ENCODE assay signal across 28 cellular contexts in genomic region chr1:117308406-117308916, GRCh38.
"Had no signal": no experiment of that assay in that cellular context is flagged by ENCODE, and none has a peak within 500 bp of the region (broad histone marks: within the 10 kb centered on the region; RNA-seq: fewer than 3 reads in every experiment).

No MANE protein-coding gene starts in this region.

- H3K27me3 Mint-ChIP-seq: activated naive CD8-positive, alpha-beta T cell treated with anti-CD3 and anti-CD28 coated beads for 36 hours; activated naive CD8-positive, alpha-beta T cell treated with anti-CD3 and anti-CD28 coated beads, Interleukin-2, amount 50 U/mL, for 24 hours had no signal

- H3K9me3 ChIP-seq: adrenal gland, body of pancreas, colonic mucosa, esophagus squamous epithelium, gastroesophageal sphincter had no signal

- H3K36me3 Mint-ChIP-seq: activated naive CD8-positive, alpha-beta T cell treated with anti-CD3 and anti-CD28 coated beads for 36 hours had no signal

- H3K4me3 Mint-ChIP-seq: activated CD8-positive, alpha-beta T cell treated with anti-CD3 and anti-CD28 coated beads for 36 hours; activated naive CD8-positive, alpha-beta T cell treated with anti-CD3 and anti-CD28 coated beads for 36 hours; activated naive CD8-positive, alpha-beta T cell treated with anti-CD3 and anti-CD28 coated beads, Interleukin-2, amount 50 U/mL, for 24 hours; activated T-helper 1 cell treated with anti-CD3 and anti-CD28 coated beads, Interleukin-12 subunit alpha, Interleukin-12 subunit beta, Interleukin-2, Interleukin-4 antibody, amounts not matched to agents 30 ng/mL and 10 ng/mL and 1 ng/mL, durations not matched to agents 14 hours and 24 hours and 36 hours had no signal

- H3K4me1 Mint-ChIP-seq: activated naive CD8-positive, alpha-beta T cell treated with anti-CD3 and anti-CD28 coated beads for 36 hours; activated naive CD8-positive, alpha-beta T cell treated with anti-CD3 and anti-CD28 coated beads, Interleukin-2, amount 50 U/mL, for 24 hours had no signal

- H3K27me3 ChIP-seq: adrenal gland, body of pancreas, colonic mucosa, esophagus squamous epithelium, gastroesophageal sphincter had no signal

- H3K36me3 ChIP-seq: adrenal gland, colonic mucosa, esophagus squamous epithelium, gastroesophageal sphincter had no signal

- H3K4me3 ChIP-seq: adrenal gland, body of pancreas, colonic mucosa, esophagus squamous epithelium, gastroesophageal sphincter had no signal

- FAIRE-seq: endometrium, endothelial cell of umbilical vein had no signal

- H3K4me1 ChIP-seq: adrenal gland, body of pancreas, colonic mucosa, esophagus squamous epithelium, gastroesophageal sphincter had no signal

- DNase-seq: activated CD4-positive, alpha-beta T cell treated with anti-CD3 and anti-CD28 coated beads for 48 hours; activated CD4-positive, alpha-beta T cell treated with anti-CD3 and anti-CD28 coated beads, Interleukin-2, amount 50 U/mL, for 1 hour; activated CD4-positive, alpha-beta T cell treated with anti-CD3 and anti-CD28 coated beads, Interleukin-2, amount 50 U/mL, for 48 hours; activated CD4-positive, CD25-positive, alpha-beta regulatory T cell; activated CD4-positive, CD25-positive, alpha-beta regulatory T cell treated with anti-CD3 and anti-CD28 coated beads, Interleukin-2, amount 50 U/mL, for 72 hours; activated CD8-positive, alpha-beta memory T cell treated with anti-CD3 and anti-CD28 coated beads for 24 hours; activated CD8-positive, alpha-beta T cell treated with anti-CD3 and anti-CD28 coated beads for 36 hours; activated gamma-delta T cell; activated naive CD4-positive, alpha-beta T cell; activated naive CD4-positive, alpha-beta T cell treated with anti-CD3 and anti-CD28 coated beads, Interleukin-2, amount 50 U/mL, for 16 hours; activated naive CD8-positive, alpha-beta T cell treated with anti-CD3 and anti-CD28 coated beads for 36 hours; activated naive CD8-positive, alpha-beta T cell treated with anti-CD3 and anti-CD28 coated beads, Interleukin-2, amount 50 U/mL, for 24 hours; activated T-cell treated with anti-CD3 and anti-CD28 coated beads, Interleukin-2, amount 50 U/mL, for 1 hour; adrenal gland; amygdala; aorta; body of pancreas; colonic mucosa; effector CD8-positive, alpha-beta T cell; esophagus squamous epithelium; foreskin melanocyte; hippocampal formation; T-helper 2 cell had no signal

- H3K27ac ChIP-seq: adrenal gland, body of pancreas, colonic mucosa, epithelial cell of prostate, esophagus squamous epithelium, gastroesophageal sphincter had no signal

- H3K27ac Mint-ChIP-seq: activated CD8-positive, alpha-beta T cell treated with anti-CD3 and anti-CD28 coated beads for 36 hours; activated naive CD8-positive, alpha-beta T cell treated with anti-CD3 and anti-CD28 coated beads for 36 hours; activated naive CD8-positive, alpha-beta T cell treated with anti-CD3 and anti-CD28 coated beads, Interleukin-2, amount 50 U/mL, for 24 hours; activated T-helper 1 cell treated with anti-CD3 and anti-CD28 coated beads, Interleukin-12 subunit alpha, Interleukin-12 subunit beta, Interleukin-2, Interleukin-4 antibody, amounts not matched to agents 30 ng/mL and 10 ng/mL and 1 ng/mL, durations not matched to agents 14 hours and 24 hours and 36 hours had no signal

- ATAC-seq: activated CD8-positive, alpha-beta T cell treated with anti-CD3 and anti-CD28 coated beads for 36 hours; activated naive CD8-positive, alpha-beta T cell treated with anti-CD3 and anti-CD28 coated beads, Interleukin-2, amount 50 U/mL, for 24 hours; body of pancreas; gastroesophageal sphincter had no signal

- H3K9me3 Mint-ChIP-seq: activated CD8-positive, alpha-beta T cell treated with anti-CD3 and anti-CD28 coated beads for 36 hours; activated naive CD8-positive, alpha-beta T cell treated with anti-CD3 and anti-CD28 coated beads for 36 hours; activated naive CD8-positive, alpha-beta T cell treated with anti-CD3 and anti-CD28 coated beads, Interleukin-2, amount 50 U/mL, for 24 hours; activated T-helper 1 cell treated with anti-CD3 and anti-CD28 coated beads, Interleukin-12 subunit alpha, Interleukin-12 subunit beta, Interleukin-2, Interleukin-4 antibody, amounts not matched to agents 30 ng/mL and 10 ng/mL and 1 ng/mL, durations not matched to agents 14 hours and 24 hours and 36 hours had no signal
